ENCODE assay signal across 22 cellular contexts in genomic region chr10:66819691-66820090, GRCh38.
"Had no signal": no experiment of that assay in that cellular context is flagged by ENCODE, and none has a peak within 500 bp of the region (broad histone marks: within the 10 kb centered on the region; RNA-seq: fewer than 3 reads in every experiment).

No MANE protein-coding gene starts in this region.

- DNase-seq: activated CD4-positive, alpha-beta T cell treated with anti-CD3 and anti-CD28 coated beads for 36 hours; activated CD4-positive, alpha-beta T cell treated with anti-CD3 and anti-CD28 coated beads, Interleukin-2, amount 10 ng/mL, durations not matched to agents 7 days and 5 days; activated CD4-positive, alpha-beta T cell treated with anti-CD3 and anti-CD28 coated beads, Interleukin-2, amount 50 U/mL, for 48 hours; activated CD8-positive, alpha-beta T cell treated with anti-CD3 and anti-CD28 coated beads, Interleukin-2, amount 10 ng/mL, durations not matched to agents 7 days and 5 days; activated effector memory CD4-positive, alpha-beta T cell treated with Interleukin-2 at 50 U/mL for 16 hours; activated naive CD4-positive, alpha-beta T cell treated with anti-CD3 and anti-CD28 coated beads, Interleukin-2, amount 10 ng/mL, durations not matched to agents 7 days and 5 days; activated naive CD8-positive, alpha-beta T cell treated with anti-CD3 and anti-CD28 coated beads, Interleukin-2, amount 50 U/mL, for 24 hours; activated T-cell treated with anti-CD3 and anti-CD28 coated beads, Interleukin-2, amount 50 U/mL, for 48 hours; anterior cingulate cortex; caudate nucleus; Kasumi-1; KG1; MM.1S; NCI-H1092; NCI-H1436 treated with DMSO at 0.1 percent for 48 hours; NCI-H1694 treated with DMSO at 0.1 percent for 48 hours; NCI-H2029; NCI-H345; NCI-H524 treated with DMSO at 0.1 percent for 48 hours; Right ventricle myocardium superior had no signal

- FAIRE-seq: bronchial epithelial cell, TTC549 had no signal

- ATAC-seq: activated CD4-positive, alpha-beta T cell treated with anti-CD3 and anti-CD28 coated beads for 36 hours; activated CD8-positive, alpha-beta T cell treated with anti-CD3 and anti-CD28 coated beads, Interleukin-2, amount 10 ng/mL, durations not matched to agents 7 days and 5 days; activated naive CD8-positive, alpha-beta T cell treated with anti-CD3 and anti-CD28 coated beads, Interleukin-2, amount 50 U/mL, for 24 hours had no signal
